ENCODE assay signal across 15 cellular contexts in genomic region chr9:130542457-130543228, GRCh38. TPM values are rescaled to one million over a fixed set of nuclear protein-coding genes. Genes with fewer than 3 reads are reported as not detected.
A peak's percentile ranks its signal among the peaks of the same experiment; 100 is the strongest.
DNase-seq lines count a peak whose midpoint lies in the region; ATAC-seq, FAIRE-seq and TF ChIP-seq lines count a peak whose summit lies in the region.
"Had no signal": no experiment of that assay in that cellular context is flagged by ENCODE, and none has a peak within 500 bp of the region (broad histone marks: within the 10 kb centered on the region; RNA-seq: fewer than 3 reads in every experiment).

No MANE protein-coding gene starts in this region.

- no peak overlapping the region for H3K27ac Mint-ChIP-seq in stimulated activated memory B cell treated with anti-CD40 and anti-IgM and Interleukin-4, amounts not matched to agents 10 μg/mL and 1 μg/mL and 100 μg/mL, for 72 hours

- CTCF ChIA-PET in H1 (lab: Charles Lee; ENCODE audit: partially characterized antibody) = interaction anchor here (0.7 to 1.7 kb wide), 6 partner anchors 10 to 84 kb away, joined by 3 to 5 read pairs (median 4); no protein-coding TSS in a partner anchor

- no peak overlapping the region; the same call in 1 of the 2 replicates for H4K8ac ChIP-seq in H1 (ENCODE audit: extremely low read depth, insufficient read depth, low read length)

- H3K56ac ChIP-seq in H1 (replicated peaks; ENCODE audit: insufficient read length, low read depth, low read length) = no peak overlapping the region

- no peaks in the 10 kb centered on the region for H3K9me3 ChIP-seq in H1 (ENCODE audit: insufficient read depth in 2 of 2, low read depth in 1 of 2, low read length in 1 of 2)
- H3K9me3 ChIP-seq: body of pancreas, ovary had no signal

- no peak overlapping the region for H3K9ac ChIP-seq in H1 (replicated peaks in 1 of 4; ENCODE audit: extremely low read depth in 1 of 4, low read depth in 3 of 4, low read length in 3 of 4)

- POLR2A ChIA-PET in H1 (lab: Charles Lee; ENCODE audit: partially characterized antibody) = interaction anchor here (1.2 to 1.7 kb wide), 2 partner anchors 16 to 43 kb away, joined by 3 to 5 read pairs; no protein-coding TSS in a partner anchor

- H4K5ac ChIP-seq in H1 (ENCODE audit: insufficient read length, low read depth, low read length) = no peak overlapping the region

- H3K9me3 Mint-ChIP-seq in stimulated activated memory B cell treated with anti-CD40 and anti-IgM and Interleukin-4, amounts not matched to agents 10 μg/mL and 1 μg/mL and 100 μg/mL, for 72 hours = no peaks in the 10 kb centered on the region

- no peak overlapping the region for H2AFZ ChIP-seq in H1 (ENCODE audit: low read length)

- no peak for TF ChIP-seq RAD21 in H1 (IDR thresholded peaks at IDR 0.05 in 1 of 2, conservative IDR thresholded peaks at IDR 0.05 in 1 of 2; ENCODE audit: low read depth in 2 of 2, low read length in 2 of 2)

- peaks cover 0 to 4% (median 3%) of the 10 kb centered on the region in 4 experiments; a peak in 3 of 7 replicates for H3K27me3 ChIP-seq in H1 (replicated peaks in 1 of 4; ENCODE audit: control insufficient read depth in 3 of 4, extremely low read depth in 1 of 4, insufficient read depth in 3 of 4, low read length in 3 of 4)
- H3K27me3 ChIP-seq: body of pancreas, ovary had no signal

- ATAC-seq in stimulated activated memory B cell treated with anti-CD40 and anti-IgM and Interleukin-4, amounts not matched to agents 10 μg/mL and 1 μg/mL and 100 μg/mL, for 72 hours = no peak
- ATAC-seq: body of pancreas had no signal

- H2AK5ac ChIP-seq in H1 (ENCODE audit: low read depth, low read length) = no peak overlapping the region

- no peak for TF ChIP-seq CTCF in H1 (IDR thresholded peaks at IDR 0.05; ENCODE audit: control extremely low read depth in 1 of 3, insufficient read depth in 1 of 3, low read depth in 1 of 3, low read length in 3 of 3)

- H3K18ac ChIP-seq in H1 (ENCODE audit: extremely low read depth, low read length) = no peak overlapping the region

- no peak overlapping the region for H3K4me3 Mint-ChIP-seq in stimulated activated memory B cell treated with anti-CD40 and anti-IgM and Interleukin-4, amounts not matched to agents 10 μg/mL and 1 μg/mL and 100 μg/mL, for 72 hours

- H4K20me1 ChIP-seq in H1 (replicated peaks in 1 of 2; ENCODE audit: control insufficient read depth in 1 of 2, insufficient read depth in 2 of 2, low read length in 2 of 2) = no peaks in the 10 kb centered on the region

- TF ChIP-seq POLR2A in H1 (IDR thresholded peaks at IDR 0.05; ENCODE audit: control extremely low read depth in 1 of 2, low read depth in 2 of 2, low read length in 2 of 2) = no peak

- WGBS in H1 (ENCODE audit: extremely low coverage in 1 of 2, insufficient coverage in 1 of 2, insufficient read length in 1 of 2, insufficient replicate concordance in 2 of 2, low coverage in 1 of 2, low lambda C conversion rate in 2 of 2, missing lambda C conversion rate in 1 of 2), 2 experiments = 84% methylated on average over 7 of the region's 7 CpGs; no CpG with 5 or more reads in 1 of the 2 experiments

- no peaks in the 10 kb centered on the region; the same call in 1 of the 2 replicates for H3K23me2 ChIP-seq in H1 (ENCODE audit: low read depth, low read length)

- H3K27ac ChIP-seq in H1 (ENCODE audit: low read depth, low read length) (no peak overlapping the region), caudate nucleus (ENCODE audit: low read depth, low read length) (no peak overlapping the region)
- H3K27ac ChIP-seq: body of pancreas, ovary, SK-N-MC, VCaP had no signal

- peaks cover 4% of the 10 kb centered on the region for H3K4me1 Mint-ChIP-seq in stimulated activated memory B cell treated with anti-CD40 and anti-IgM and Interleukin-4, amounts not matched to agents 10 μg/mL and 1 μg/mL and 100 μg/mL, for 72 hours

- H3K36me3 ChIP-seq in H1 (ENCODE audit: control insufficient read depth in 2 of 4, insufficient read depth in 4 of 4, low read length in 3 of 4) = no peaks in the 10 kb centered on the region
- H3K36me3 ChIP-seq: ovary had no signal

- 0 out of 2 replicates have a peak overlapping the region, but pooled peaks have one; percentile 21 for H2BK20ac ChIP-seq in H1 (ENCODE audit: low read length)

- no peak overlapping the region for H3K4me3 ChIP-seq in H1 (ENCODE audit: extremely low read depth in 1 of 4, insufficient read depth in 2 of 4, low read depth in 3 of 4, low read length in 4 of 4)
- H3K4me3 ChIP-seq: body of pancreas, ovary, SK-N-MC had no signal

- no peak overlapping the region for H3K4me2 ChIP-seq in H1 (ENCODE audit: insufficient read depth in 1 of 2, low read depth in 2 of 2, low read length in 2 of 2)

- peaks cover 0 to 15% (median 5%) of the 10 kb centered on the region in 4 experiments; a peak in 4 of 7 replicates for H3K4me1 ChIP-seq in H1 (replicated peaks in 1 of 4; ENCODE audit: control insufficient read depth in 3 of 4, insufficient read depth in 4 of 4, low read length in 3 of 4)
- H3K4me1 ChIP-seq: body of pancreas had no signal

- no peak overlapping the region for H3K14ac ChIP-seq in H1 (ENCODE audit: insufficient read length)

- TF ChIP-seq EP300 in H1 (IDR thresholded peaks at IDR 0.05; ENCODE audit: borderline replicate concordance in 1 of 2, low read depth in 2 of 2, low read length in 2 of 2) = no peak

- H2BK5ac ChIP-seq in H1 (ENCODE audit: low read depth, low read length) = no peak overlapping the region

- H3K79me2 ChIP-seq in H1 (ENCODE audit: control insufficient read depth in 1 of 2, insufficient read depth in 2 of 2, low read length in 2 of 2) = no peaks in the 10 kb centered on the region

- H2BK120ac ChIP-seq in H1 (replicated peaks; ENCODE audit: low read depth, low read length) = no peak overlapping the region

- DNase-seq in AG08395 (ENCODE audit: low spot score) = peak; percentile 17
- DNase-seq in H4 (ENCODE audit: low spot score) = peak; percentile 25
- peak; percentile 8 for DNase-seq in NCI-H774 (lab: John Stamatoyannopoulos, UW)
- no peak for DNase-seq in H1 (ENCODE audit: low read depth in 1 of 2, low spot score in 2 of 2)
- no peak for DNase-seq in caudate nucleus (lab: John Stamatoyannopoulos, UW)
- no peak for DNase-seq in SKM-1 (lab: John Stamatoyannopoulos, UW; ENCODE audit: unreplicated experiment)
- no peak for DNase-seq in stimulated activated CD4-positive, alpha-beta T cell treated with anti-CD3 and anti-CD28 coated beads, Interleukin-4, amount 100 ng/mL, for 4 hours
- DNase-seq: body of pancreas; effector CD4-positive, alpha-beta T cell; NCI-H1436 treated with DMSO at 0.1 percent for 48 hours; ovary had no signal

- H3K36me3 Mint-ChIP-seq in stimulated activated memory B cell treated with anti-CD40 and anti-IgM and Interleukin-4, amounts not matched to agents 10 μg/mL and 1 μg/mL and 100 μg/mL, for 72 hours = no peaks in the 10 kb centered on the region

- no peak overlapping the region for H2BK12ac ChIP-seq in H1 (ENCODE audit: low read depth, low read length)

- H3K23ac ChIP-seq in H1 (ENCODE audit: insufficient read length) = no peak overlapping the region

- H2BK15ac ChIP-seq in H1 (ENCODE audit: low read length) = no peak overlapping the region

- H3K4ac ChIP-seq in H1 (replicated peaks; ENCODE audit: insufficient read length, low read depth, low read length) = no peak overlapping the region

- no peaks in the 10 kb centered on the region; the same call in 1 of the 2 replicates for H3K79me1 ChIP-seq in H1 (ENCODE audit: low read depth, low read length)

- no peak overlapping the region for H4K91ac ChIP-seq in H1 (replicated peaks; ENCODE audit: insufficient read length, low read length)

- H3K27me3 Mint-ChIP-seq in stimulated activated memory B cell treated with anti-CD40 and anti-IgM and Interleukin-4, amounts not matched to agents 10 μg/mL and 1 μg/mL and 100 μg/mL, for 72 hours = peaks cover 66% of the 10 kb centered on the region

- no peak for FAIRE-seq in H1 (lab: Jason Lieb, UNC)
- FAIRE-seq: keratinocyte had no signal

TF ChIP-seq in H1, 55 proteins besides CTCF, POLR2A, EP300 and RAD21:
- TF ChIP-seq JUND (IDR thresholded peaks at IDR 0.05; ENCODE audit: low read length) (peak; percentile 78), TAF1 (IDR thresholded peaks at IDR 0.05; ENCODE audit: low read depth, low read length) (no peak)

RNA-seq across cellular contexts. Expression of gene FUBP3, which starts 36.7 kb away (rescaled TPM):
- 30.7 and 36.0 TPM in 2 replicates for total RNA-seq in H4 (2014; rRNA removed; shearing (Covaris generic))
- 70.1 and 76.4 TPM in 2 replicates for total RNA-seq in H1 (2021; fragmentation: NEBNext Ultra II Directional; extraction: Animal tissue kit (Norgen Biotek cat#: 25700))
- 23.7 and 31.2 TPM in 2 replicates for polyA plus RNA-seq in H1 (2011; rRNA removed)
- 38.6 TPM for polyA plus RNA-seq in H1 (2011; cell fraction: cytosol; rRNA removed)
- polyA plus RNA-seq in H1 (2011; cell fraction: nucleus; rRNA removed) = 83.6 TPM
- polyA plus RNA-seq in H1 (2012, experiment 1 of 2) = 56.5 to 87.8 TPM (median 61.8 TPM) in 4 replicates
- polyA plus RNA-seq in H1 (2012, experiment 2 of 2) = 8.9 TPM
- 34.5 TPM for polyA plus RNA-seq in H1 (2013, experiment 1 of 2)
- polyA plus RNA-seq in H1 (2013, experiment 2 of 2) = 34.2 TPM
- polyA minus RNA-seq in H1 (2011; rRNA and poly(A)+ RNA removed) = 34.3 and 44.6 TPM in 2 replicates
- polyA minus RNA-seq in H1 (2011; cell fraction: cytosol; rRNA and poly(A)+ RNA removed) = 91.9 TPM
- polyA minus RNA-seq in H1 (2011; cell fraction: nucleus; rRNA and poly(A)+ RNA removed) = 43.3 TPM

Comparison
In these comparisons a context has a peak if more than half of its experiments do, and no peak if none do; other contexts are left out.
1. DNase-seq: peak in AG08395 (single experiment), H4 (single experiment) and NCI-H774 (single experiment); none in H1 (0 of 2), caudate nucleus (0 of 61), SKM-1 (single experiment) and stimulated activated CD4-positive, alpha-beta T cell treated with anti-CD3 and anti-CD28 coated beads, Interleukin-4, amount 100 ng/mL, for 4 hours (0 of 2).